9 cellular contexts compared by ENCODE assay signal in genomic region chr2:73823916-73824523, GRCh38. TPM values are rescaled to one million over a fixed set of nuclear protein-coding genes. Genes with fewer than 3 reads are reported as not detected.
DNase-seq lines count a peak whose midpoint lies in the region; ATAC-seq and TF ChIP-seq lines count a peak whose summit lies in the region.
"Had no signal": no experiment of that assay in that cellular context is flagged by ENCODE, and none has a peak within 500 bp of the region (broad histone marks: within the 10 kb centered on the region; RNA-seq: fewer than 3 reads in every experiment).

No MANE protein-coding gene starts in this region.

- H3K27me3 ChIP-seq in heart left ventricle (no peaks in the 10 kb centered on the region), endodermal cell (ENCODE audit: control insufficient read depth, insufficient read depth, low read length, poor library complexity, severe bottlenecking) (peaks cover 57% of the 10 kb centered on the region)

- DNase-seq in heart left ventricle (peak in 1 of 5 donors; percentile 38), left cardiac atrium (no peak), NCI-H1048 (lab: John Stamatoyannopoulos, UW) (peak; percentile 20), SHP77 (lab: John Stamatoyannopoulos, UW) (peak; percentile 58 to 66), endodermal cell (no peak), natural killer cell (no peak), HK-2 (ENCODE audit: unreplicated experiment) (no peak)
- no peak for DNase-seq in activated CD4-positive, CD25-positive, alpha-beta regulatory T cell (lab: John Stamatoyannopoulos, UW)

- peaks cover 0 to 9% (median 6%) of the 10 kb centered on the region in 12 donors for H3K4me1 ChIP-seq in heart left ventricle
- H3K4me1 ChIP-seq in endodermal cell (ENCODE audit: control insufficient read depth, insufficient read depth, low read length): no peaks in the 10 kb centered on the region

- WGBS in heart left ventricle, 4 donors: 7 to 11% (median 11%) methylated on average over 3 of the region's 3 CpGs
- WGBS in endodermal cell (ENCODE audit: insufficient coverage in 1 of 2, insufficient read length in 1 of 2), 2 experiments: 0 to 31% methylated on average over 1 to 3 of the region's 3 CpGs

- no peak for TF ChIP-seq POLR2A in heart left ventricle (IDR thresholded peaks at IDR 0.05)

- H3K36me3 ChIP-seq in heart left ventricle: no peaks in the 10 kb centered on the region
- H3K36me3 ChIP-seq in endodermal cell (ENCODE audit: control insufficient read depth, insufficient read depth, low read length): no peaks in the 10 kb centered on the region

- H3K36me3 Mint-ChIP-seq in endodermal cell (ENCODE audit: low read depth) (no peaks in the 10 kb centered on the region), natural killer cell (no peaks in the 10 kb centered on the region)

- H3K4me3 Mint-ChIP-seq in endodermal cell: no peak overlapping the region
- H3K4me3 Mint-ChIP-seq in natural killer cell: no peak overlapping the region

- no peak overlapping the region for H3K27ac Mint-ChIP-seq in endodermal cell
- H3K27ac Mint-ChIP-seq in natural killer cell: no peak overlapping the region

- H3K27me3 Mint-ChIP-seq in endodermal cell (ENCODE audit: insufficient read depth): peaks cover 38% of the 10 kb centered on the region
- H3K27me3 Mint-ChIP-seq in natural killer cell (ENCODE audit: low read depth in 2 of 2): peaks cover 0 to 19% of the 10 kb centered on the region in 2 donors

- no peak for ATAC-seq in heart left ventricle
- no peak for ATAC-seq in left cardiac atrium
- peak in 2 of 3 donors; percentile 31 to 39 for ATAC-seq in natural killer cell

- intact Hi-C loops in heart left ventricle (cut with DNase I) (loop anchor here in 4 of 10 donors (1.0 to 10.0 kb wide), 8 partner anchors 161 to 761 kb away; partner anchors contain the start of genes TET3 (in 4 of the 4) and BOLA3 (in 2 of the 4)), left cardiac atrium (cut with DNase I) (no loop called here), natural killer cell (cut with micrococcal nuclease) (loop anchor here (1.0 to 2.0 kb wide), 2 partner anchors 323 to 511 kb away; partner anchors contain the start of gene BOLA3)

- H3K27ac ChIP-seq in heart left ventricle (no peak overlapping the region), endodermal cell (ENCODE audit: low read depth, low read length) (no peak overlapping the region)

- peak; percentile 69 to 90 (median 80) for TF ChIP-seq CTCF in heart left ventricle (IDR thresholded peaks at IDR 0.05)
- peak; percentile 86 for TF ChIP-seq CTCF in endodermal cell (conservative IDR thresholded peaks at IDR 0.05)
- TF ChIP-seq CTCF in natural killer cell (IDR thresholded peaks at IDR 0.05): peak; percentile 87

- H3K4me1 Mint-ChIP-seq in endodermal cell: peaks cover 2% of the 10 kb centered on the region
- peaks cover 14 to 16% of the 10 kb centered on the region in 2 donors for H3K4me1 Mint-ChIP-seq in natural killer cell

- H3K4me3 ChIP-seq in heart left ventricle (no peak overlapping the region), endodermal cell (ENCODE audit: low read length) (no peak overlapping the region)

- H3K9me3 ChIP-seq in heart left ventricle: no peaks in the 10 kb centered on the region
- no peaks in the 10 kb centered on the region for H3K9me3 ChIP-seq in endodermal cell (ENCODE audit: control insufficient read depth, low read length)

- peaks cover 3% of the 10 kb centered on the region for H3K9me3 Mint-ChIP-seq in endodermal cell
- no peaks in the 10 kb centered on the region for H3K9me3 Mint-ChIP-seq in natural killer cell

- no peak overlapping the region for H3K9ac ChIP-seq in endodermal cell (ENCODE audit: extremely low read depth, low read length, poor library complexity, severe bottlenecking)

RNA-seq across cellular contexts. Expression of gene STAMBP, which starts 4.7 kb away (rescaled TPM):
- total RNA-seq in heart left ventricle: 10 to 100 TPM; 27.2 to 38.0 (median 34.4) TPM
- polyA plus RNA-seq in heart left ventricle: 10 to 100 TPM; 13.2 to 29.2 TPM
- 10 to 100 TPM; 31.1 to 33.5 TPM for total RNA-seq in left cardiac atrium
- 10 to 100 TPM; 41.6 to 42.4 TPM for total RNA-seq in endodermal cell
- polyA plus RNA-seq in endodermal cell (2013, experiment 1 of 2): 51.0 TPM
- 54.2 TPM for polyA plus RNA-seq in endodermal cell (2013, experiment 2 of 2)
- 10 to 100 TPM; 23.8 to 27.3 (median 25.3) TPM for total RNA-seq in natural killer cell

RNA-seq across cellular contexts. Expression of gene C2orf78, which starts 40.0 kb away (rescaled TPM):
- total RNA-seq in heart left ventricle: not detected
- not detected for polyA plus RNA-seq in heart left ventricle
- total RNA-seq in left cardiac atrium: not detected
- not detected for total RNA-seq in endodermal cell
- not detected for polyA plus RNA-seq in endodermal cell (2013, experiment 1 of 2)
- polyA plus RNA-seq in endodermal cell (2013, experiment 2 of 2): not detected
- total RNA-seq in natural killer cell: not detected
- total RNA-seq: urinary bladder had no signal
- polyA plus RNA-seq: urinary bladder had no signal

RNA-seq across cellular contexts. Expression of gene DUSP11, which starts 44.1 kb away (rescaled TPM):
- 10 to 100 TPM in 6 of 9 donors, 1 to 10 TPM in 3; 6.7 to 13.8 (median 11.0) TPM for total RNA-seq in heart left ventricle
- 10 to 100 TPM in 1 of 2 donors, 1 to 10 TPM in 1; 8.7 to 10.5 TPM for polyA plus RNA-seq in heart left ventricle
- 10 to 100 TPM; 12.5 to 13.7 TPM for total RNA-seq in left cardiac atrium
- 10 to 100 TPM; 18.8 to 23.0 TPM for total RNA-seq in endodermal cell
- 23.2 TPM for polyA plus RNA-seq in endodermal cell (2013, experiment 1 of 2)
- polyA plus RNA-seq in endodermal cell (2013, experiment 2 of 2): 20.8 TPM
- 10 to 100 TPM; 45.7 to 50.2 (median 46.6) TPM for total RNA-seq in natural killer cell

Comparison
In these comparisons a context has a peak if more than half of its experiments do, and no peak if none do; other contexts are left out.
1. ATAC-seq: peak in natural killer cell (2 of 3); none in heart left ventricle (0 of 4) and left cardiac atrium (0 of 2).
2. DNase-seq: peak in NCI-H1048 (single experiment) and SHP77 (2 of 2); none in left cardiac atrium (single experiment), endodermal cell (single experiment), natural killer cell (single experiment), activated CD4-positive, CD25-positive, alpha-beta regulatory T cell (0 of 4) and HK-2 (single experiment).
3. Peak in every context shown above with its lines, with median percentiles within 50 percentile points of each other: CTCF ChIP-seq.